Comparison of ENCODE assay signal across 10 cellular contexts in the genomic region with DNA sequence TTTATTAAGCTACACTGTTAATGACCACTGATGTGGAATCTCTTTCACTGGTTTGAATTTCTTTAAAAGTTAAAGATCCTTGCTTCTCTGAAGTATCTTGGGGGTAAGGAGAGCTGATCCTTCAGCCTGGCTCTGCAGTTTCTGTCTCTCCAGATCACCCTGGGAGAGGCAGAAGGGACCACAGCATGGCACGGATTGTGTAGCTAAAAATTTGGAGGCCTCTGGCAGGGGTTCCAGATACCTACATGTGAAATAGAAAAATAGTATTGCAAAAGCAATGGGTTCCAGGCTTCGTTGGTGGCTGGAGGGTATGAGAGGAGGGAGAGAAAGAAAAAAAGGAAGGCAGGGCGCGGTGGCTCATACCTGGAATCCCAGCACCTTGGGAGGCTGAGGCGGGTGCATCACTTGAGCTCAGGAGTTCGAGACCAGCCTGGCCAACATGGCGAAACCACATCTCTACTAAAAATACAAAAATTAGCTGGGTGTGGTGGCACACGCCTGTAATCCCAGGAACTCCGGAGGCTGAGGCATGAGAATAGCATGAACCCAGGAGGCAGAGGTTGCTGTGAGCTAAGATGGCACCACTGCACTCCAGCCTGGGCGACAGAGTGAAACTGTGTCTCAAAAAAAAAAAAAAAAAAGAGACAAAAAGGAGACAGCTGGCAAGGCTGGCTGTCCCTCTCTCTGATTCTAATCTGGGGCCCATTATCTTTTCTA. TPM values are rescaled to one million over a fixed set of nuclear protein-coding genes. Genes with fewer than 3 reads are reported as not detected.
DNase-seq lines count a peak whose midpoint lies in the region; ATAC-seq, FAIRE-seq and TF ChIP-seq lines count a peak whose summit lies in the region.
"Had no signal": no experiment of that assay in that cellular context is flagged by ENCODE, and none has a peak within 500 bp of the region (broad histone marks: within the 10 kb centered on the region; RNA-seq: fewer than 3 reads in every experiment).

No MANE protein-coding gene starts in this region.

- H3K9me1 ChIP-seq in endothelial cell of umbilical vein (replicated peaks; ENCODE audit: control insufficient read depth, extremely low read depth, insufficient read depth, low read length) = no peaks in the 10 kb centered on the region

- H4K20me1 ChIP-seq in endothelial cell of umbilical vein (replicated peaks; ENCODE audit: control insufficient read depth, extremely low read depth, insufficient read depth, low read length) = no peaks in the 10 kb centered on the region

- POLR2A ChIA-PET in T-cell (lab: Charles Lee) = interaction anchor here (0.5 to 2.5 kb wide), 5 partner anchors 15 to 688 kb away, joined by 3 to 12 read pairs (median 4); no protein-coding TSS in a partner anchor
- POLR2A ChIA-PET in endothelial cell of umbilical vein (lab: Charles Lee) = no interaction called here

- no peak for FAIRE-seq in endothelial cell of umbilical vein (lab: Jason Lieb, UNC)

- no peak for TF ChIP-seq POLR2A in endothelial cell of umbilical vein (IDR thresholded peaks at IDR 0.05; ENCODE audit: low read depth, low read length)

- H3K27me3 Mint-ChIP-seq in T-cell = no peaks in the 10 kb centered on the region
- H3K27me3 Mint-ChIP-seq in stimulated activated memory B cell treated with anti-CD40 and anti-IgM and Interleukin-4, amounts not matched to agents 10 μg/mL and 1 μg/mL and 100 μg/mL, for 72 hours = no peaks in the 10 kb centered on the region

- peaks cover 68 to 76% (median 72%) of the 10 kb centered on the region in 3 donors for H3K4me1 Mint-ChIP-seq in T-cell
- peaks cover 68% of the 10 kb centered on the region for H3K4me1 Mint-ChIP-seq in stimulated activated memory B cell treated with anti-CD40 and anti-IgM and Interleukin-4, amounts not matched to agents 10 μg/mL and 1 μg/mL and 100 μg/mL, for 72 hours

- H3K9ac ChIP-seq in endothelial cell of umbilical vein (replicated peaks; ENCODE audit: extremely low read depth, insufficient read depth, low read length) = no peak overlapping the region

- H3K27ac Mint-ChIP-seq in T-cell = peak overlapping the region; percentile 95 to 97
- peak overlapping the region; percentile 92 for H3K27ac Mint-ChIP-seq in stimulated activated memory B cell treated with anti-CD40 and anti-IgM and Interleukin-4, amounts not matched to agents 10 μg/mL and 1 μg/mL and 100 μg/mL, for 72 hours

- peaks cover 76% of the 10 kb centered on the region for H3K79me2 ChIP-seq in endothelial cell of umbilical vein (ENCODE audit: control insufficient read depth, insufficient read depth, low read length)

- H3K4me3 ChIP-seq in endothelial cell of umbilical vein (replicated peaks in 1 of 3; ENCODE audit: insufficient read depth in 1 of 3, low read depth in 1 of 3, low read length in 3 of 3) = no peak overlapping the region

- no TSS peak for BruUV-seq in endothelial cell of umbilical vein (replicated peaks; lab: Mats Ljungman, UMichigan)

- no peaks in the 10 kb centered on the region for H3K9me3 Mint-ChIP-seq in T-cell
- H3K9me3 Mint-ChIP-seq in stimulated activated memory B cell treated with anti-CD40 and anti-IgM and Interleukin-4, amounts not matched to agents 10 μg/mL and 1 μg/mL and 100 μg/mL, for 72 hours = no peaks in the 10 kb centered on the region

- ATAC-seq in T-cell (replicated peaks in 1 of 4) (no peak), left lobe of liver (no peak), HG03565 (IDR thresholded peaks at IDR 0.05; ENCODE audit: unreplicated experiment) (no peak)
- ATAC-seq in stimulated activated memory B cell treated with anti-CD40 and anti-IgM and Interleukin-4, amounts not matched to agents 10 μg/mL and 1 μg/mL and 100 μg/mL, for 72 hours = no peak

- no peaks in the 10 kb centered on the region for H3K9me3 ChIP-seq in endothelial cell of umbilical vein (replicated peaks; ENCODE audit: control insufficient read depth, insufficient read depth, low read length)

- no peak overlapping the region for H3K27ac ChIP-seq in endothelial cell of umbilical vein (ENCODE audit: insufficient read depth, low read depth, low read length)

- H3K4me2 ChIP-seq in endothelial cell of umbilical vein (ENCODE audit: insufficient read depth, low read length) = peak overlapping the region; percentile 83

- H3K36me3 Mint-ChIP-seq in T-cell = peaks cover 8% of the 10 kb centered on the region
- H3K36me3 Mint-ChIP-seq in stimulated activated memory B cell treated with anti-CD40 and anti-IgM and Interleukin-4, amounts not matched to agents 10 μg/mL and 1 μg/mL and 100 μg/mL, for 72 hours = peaks cover 24% of the 10 kb centered on the region

- H2AFZ ChIP-seq in endothelial cell of umbilical vein (ENCODE audit: low read depth, low read length) = no peak overlapping the region

- dilution Hi-C loops in endothelial cell of umbilical vein (cut with MboI; ENCODE audit: extremely low pct_ligation_motif_present, low sequenced_read_pairs) = no loop called here

- H3K4me3 Mint-ChIP-seq in T-cell = peak overlapping the region; percentile 98 to 99 (median 99)
- H3K4me3 Mint-ChIP-seq in stimulated activated memory B cell treated with anti-CD40 and anti-IgM and Interleukin-4, amounts not matched to agents 10 μg/mL and 1 μg/mL and 100 μg/mL, for 72 hours = peak overlapping the region; percentile 99

- H3K27me3 ChIP-seq in endothelial cell of umbilical vein (ENCODE audit: control insufficient read depth in 2 of 2, insufficient read depth in 2 of 2, low read length in 2 of 2) = no peaks in the 10 kb centered on the region

- no peak for TF ChIP-seq CTCF in endothelial cell of umbilical vein (IDR thresholded peaks at IDR 0.05; ENCODE audit: extremely low read depth in 1 of 2, insufficient read depth in 1 of 2, low read depth in 1 of 2, low read length in 2 of 2)

- H3K36me3 ChIP-seq in endothelial cell of umbilical vein (ENCODE audit: control insufficient read depth in 2 of 2, extremely low read depth in 1 of 2, insufficient read depth in 2 of 2, low read length in 2 of 2) = no peaks in the 10 kb centered on the region

- intact Hi-C loops in endothelial cell of umbilical vein (cut with micrococcal nuclease) = no loop called here

- peaks cover 51% of the 10 kb centered on the region for H3K4me1 ChIP-seq in endothelial cell of umbilical vein (ENCODE audit: control insufficient read depth, extremely low read depth, insufficient read depth, low read length)

- DNase-seq in NOMO-1 treated with DMSO at 0.1 percent for 48 hours (lab: John Stamatoyannopoulos, UW; ENCODE audit: unreplicated experiment) (peak; percentile 16), NOMO-1 treated with dmso at 0.1 percent for 144 hours (lab: John Stamatoyannopoulos, UW; ENCODE audit: unreplicated experiment) (no peak), T-cell (no peak), endothelial cell of umbilical vein (ENCODE audit: low read depth, low spot score) (no peak), left lobe of liver (ENCODE audit: low spot score) (no peak), NCI-H2227 (lab: John Stamatoyannopoulos, UW; ENCODE audit: unreplicated experiment) (no peak)
- DNase-seq: 8988T, NCI-H526 treated with DMSO at 0.1 percent for 48 hours had no signal

- CTCF ChIA-PET in T-cell (lab: Charles Lee) = interaction anchor here in 1 of 2 donors (0.5 to 2.3 kb wide), 9 partner anchors 8 to 170 kb away, joined by 3 to 11 read pairs (median 3); no protein-coding TSS in a partner anchor
- CTCF ChIA-PET in endothelial cell of umbilical vein (lab: Charles Lee) = interaction anchor here (1.5 to 4.6 kb wide), 4 partner anchors 14 to 593 kb away, joined by 4 to 46 read pairs (median 8); no protein-coding TSS in a partner anchor

TF ChIP-seq in endothelial cell of umbilical vein, 7 proteins besides CTCF, POLR2A, EP300 and RAD21:
- no peak for TF ChIP-seq MAX (IDR thresholded peaks at IDR 0.05; ENCODE audit: insufficient read depth, insufficient read length)
- no peak for TF ChIP-seq GATA2 (IDR thresholded peaks at IDR 0.05; ENCODE audit: insufficient read depth, insufficient read length, low read depth, low read length)
- no peak for TF ChIP-seq FOS (IDR thresholded peaks at IDR 0.05; ENCODE audit: borderline replicate concordance, insufficient read depth, low read length)
- TF ChIP-seq EZH2 (IDR thresholded peaks at IDR 0.05; ENCODE audit: borderline replicate concordance, low read depth, low read length, severe bottlenecking) = no peak
- no peak for TF ChIP-seq MYC (IDR thresholded peaks at IDR 0.05; ENCODE audit: low read depth, low read length)
- no peak for TF ChIP-seq POLR2AphosphoS5 (IDR thresholded peaks at IDR 0.05; ENCODE audit: insufficient read depth, low read depth, low read length)
- TF ChIP-seq JUN (IDR thresholded peaks at IDR 0.05; ENCODE audit: borderline replicate concordance, insufficient read depth, insufficient read length, low read depth) = no peak

RNA-seq across cellular contexts. Expression of gene CHST11, which starts 3.5 kb away (rescaled TPM):
- total RNA-seq in T-cell (10 to 100 TPM; 49.8 to 78.3 (median 63.7) TPM), endothelial cell of umbilical vein (20.9 and 24.2 TPM in 2 replicates), left lobe of liver (1.2 TPM)
- polyA plus RNA-seq in endothelial cell of umbilical vein = 19.7 and 21.9 TPM in 2 replicates
- 17.6 and 19.9 TPM in 2 replicates for polyA plus RNA-seq in endothelial cell of umbilical vein (2011; cell fraction: cytosol; rRNA removed)
- 14.8 and 15.5 TPM in 2 replicates for polyA plus RNA-seq in endothelial cell of umbilical vein (2011; cell fraction: nucleus; rRNA removed)
- 18.2 and 18.4 TPM in 2 replicates for polyA plus RNA-seq in endothelial cell of umbilical vein (2012)
- 13.4 and 17.2 TPM in 2 replicates for polyA minus RNA-seq in endothelial cell of umbilical vein
- polyA minus RNA-seq in endothelial cell of umbilical vein (2011; cell fraction: cytosol; rRNA and poly(A)+ RNA removed) = 0.41 TPM
- 20.7 and 22.8 TPM in 2 replicates for polyA minus RNA-seq in endothelial cell of umbilical vein (2011; cell fraction: nucleus; rRNA and poly(A)+ RNA removed)

Comparison
In these comparisons a context has a peak if more than half of its experiments do, and no peak if none do; other contexts are left out.
1. RNA of gene CHST11, which starts 3.5 kb away (total RNA-seq): 49.8 to 78.3 TPM in T-cell and 20.9 to 24.2 TPM in endothelial cell of umbilical vein; 1.2 TPM in left lobe of liver (single experiment); every median in the first group is over 10 times any median in the second.